ENCODE assay signal across 1 cellular context in the genomic region with DNA sequence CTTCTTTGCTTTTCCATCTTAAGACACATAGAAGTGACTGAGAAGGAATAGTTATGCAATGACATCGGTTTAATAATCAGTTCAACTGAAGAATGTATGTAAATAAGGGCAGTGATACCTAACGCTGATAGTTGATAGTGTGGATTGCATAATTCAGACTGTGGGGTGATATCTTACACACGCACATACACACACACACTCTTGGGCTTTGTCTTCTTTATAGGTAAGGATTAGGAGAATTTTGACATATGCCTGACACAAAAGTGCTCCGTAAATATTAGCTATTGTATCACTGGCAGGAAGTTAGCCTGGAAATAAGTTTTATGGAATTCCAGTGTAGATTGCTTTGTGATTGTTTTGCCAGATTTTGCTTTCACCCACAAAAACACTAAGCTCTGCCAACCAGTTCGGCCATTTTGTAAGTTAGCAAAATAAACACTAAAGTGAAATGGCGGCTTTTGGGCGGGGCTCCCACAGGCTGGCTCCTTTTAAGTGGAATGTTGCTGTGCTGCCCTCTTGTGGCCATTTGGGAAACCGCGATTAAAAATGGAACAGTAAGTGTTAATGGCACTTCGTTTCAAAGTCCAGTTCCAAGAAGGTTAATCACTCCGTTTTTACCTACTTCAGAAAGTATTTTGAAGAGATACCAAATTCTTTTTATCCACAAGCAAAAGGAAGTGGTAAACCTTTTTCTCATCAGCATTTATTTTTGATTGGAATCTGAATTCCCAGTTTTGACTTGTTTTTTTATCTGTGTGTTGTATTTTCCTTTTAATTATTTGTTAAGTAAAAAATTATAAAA.
TF ChIP-seq lines count a peak whose summit lies in the region.

No MANE protein-coding gene starts in this region.

TF ChIP-seq in K562, 482 proteins besides CTCF, POLR2A, EP300 and RAD21 (continued from another document):
- TF ChIP-seq POLR2H (tag; IDR thresholded peaks at IDR 0.05; ENCODE audit: low read depth), result peak; percentile 53
